Comparison of ENCODE assay signal across 38 cellular contexts in genomic region chr12:80967565-80967964, GRCh38. TPM values are rescaled to one million over a fixed set of nuclear protein-coding genes. Genes with fewer than 3 reads are reported as not detected.
"Had no signal": no experiment of that assay in that cellular context is flagged by ENCODE, and none has a peak within 500 bp of the region (broad histone marks: within the 10 kb centered on the region; RNA-seq: fewer than 3 reads in every experiment).

No MANE protein-coding gene starts in this region.

- H3K27ac ChIP-seq: adrenal gland, cardiac muscle cell, VCaP had no signal

- H3K4me1 ChIP-seq: adrenal gland had no signal

- H3K27me3 ChIP-seq: adrenal gland, cardiac muscle cell had no signal

- DNase-seq: activated B cell treated with CpG ODN at 0.5 μM for 24 hours; activated CD4-positive, alpha-beta memory T cell treated with anti-CD3 and anti-CD28 coated beads for 36 hours; activated CD4-positive, alpha-beta T cell treated with anti-CD3 and anti-CD28 coated beads for 4 hours; activated CD4-positive, alpha-beta T cell treated with anti-CD3 and anti-CD28 coated beads, Interleukin-2, amount 10 ng/mL, durations not matched to agents 24 days and 14 days; activated CD4-positive, alpha-beta T cell treated with anti-CD3 and anti-CD28 coated beads, Interleukin-2, amount 50 U/mL, for 1 hour; activated CD4-positive, alpha-beta T cell treated with anti-CD3 and anti-CD28 coated beads, Interleukin-2, amount 50 U/mL, for 4 hours; activated CD4-positive, CD25-positive, alpha-beta regulatory T cell treated with anti-CD3 and anti-CD28 coated beads, Interleukin-2, amount 50 U/mL, for 72 hours; activated CD8-positive, alpha-beta memory T cell treated with anti-CD3 and anti-CD28 coated beads, Interleukin-2, amount 50 U/mL, for 4 hours; activated CD8-positive, alpha-beta T cell treated with anti-CD3 and anti-CD28 coated beads for 36 hours; activated effector memory CD4-positive, alpha-beta T cell treated with anti-CD3 and anti-CD28 coated beads, Interleukin-2, amount 50 U/mL, for 16 hours; activated gamma-delta T cell treated with Interleukin-2 at 50 U/mL for 16 hours; activated naive CD4-positive, alpha-beta T cell; activated naive CD4-positive, alpha-beta T cell treated with anti-CD3 and anti-CD28 coated beads for 36 hours; activated naive CD4-positive, alpha-beta T cell treated with anti-CD3 and anti-CD28 coated beads, Interleukin-2, amount 50 U/mL, for 16 hours; activated naive CD8-positive, alpha-beta T cell treated with anti-CD3 and anti-CD28 coated beads for 36 hours; activated T-cell treated with anti-CD3 and anti-CD28 coated beads for 4 hours; activated T-cell treated with anti-CD3 and anti-CD28 coated beads, Interleukin-2, amount 50 U/mL, for 1 hour; activated T-cell treated with anti-CD3 and anti-CD28 coated beads, Interleukin-2, amount 50 U/mL, for 4 hours; activated T-cell treated with anti-CD3 and anti-CD28 coated beads, Interleukin-2, amount 50 U/mL, for 72 hours; adrenal gland; amniotic stem cell; aorta; caudate nucleus; cerebellar nuclear complex; T-helper 2 cell; T-helper 9 cell had no signal

- H3K36me3 ChIP-seq: adrenal gland, cardiac muscle cell had no signal

- H3K9me3 Mint-ChIP-seq: activated B cell treated with CpG ODN at 0.5 μM for 24 hours; activated CD4-positive, alpha-beta T cell treated with anti-CD3 and anti-CD28 coated beads, Interleukin-2, amount 10 ng/mL, durations not matched to agents 24 days and 14 days; activated naive CD8-positive, alpha-beta T cell treated with anti-CD3 and anti-CD28 coated beads for 36 hours; activated T-cell treated with anti-CD3 and anti-CD28 coated beads, Interleukin-2, amount 50 U/mL, for 4 hours; activated T-cell treated with anti-CD3 and anti-CD28 coated beads, Interleukin-2, amount 50 U/mL, for 72 hours; activated T-helper 1 cell treated with anti-CD3 and anti-CD28 coated beads, Interleukin-12 subunit alpha, Interleukin-12 subunit beta, Interleukin-2, Interleukin-4 antibody, amounts not matched to agents 30 ng/mL and 10 ng/mL and 1 ng/mL, durations not matched to agents 14 hours and 24 hours and 36 hours; brain; T-helper 1 cell treated with Interleukin-12 subunit alpha and Interleukin-12 subunit beta and Interleukin-4 antibody, amounts not matched to agents 30 μg/mL and 1 μg/mL, for 36 hours; T-helper 2 cell treated with Interferon-gamma antibody and Interleukin-4, amounts not matched to agents 5 μg/mL and 100 μg/mL, for 36 hours had no signal

- H3K4me3 Mint-ChIP-seq: activated B cell treated with CpG ODN at 0.5 μM for 24 hours; activated CD4-positive, alpha-beta memory T cell treated with anti-CD3 and anti-CD28 coated beads for 36 hours; activated CD4-positive, alpha-beta T cell treated with anti-CD3 and anti-CD28 coated beads, Interleukin-2, amount 10 ng/mL, durations not matched to agents 24 days and 14 days; activated CD8-positive, alpha-beta T cell treated with anti-CD3 and anti-CD28 coated beads for 36 hours; activated naive CD4-positive, alpha-beta T cell treated with anti-CD3 and anti-CD28 coated beads for 36 hours; activated naive CD8-positive, alpha-beta T cell treated with anti-CD3 and anti-CD28 coated beads for 36 hours; activated T-cell treated with anti-CD3 and anti-CD28 coated beads, Interleukin-2, amount 50 U/mL, for 4 hours; activated T-cell treated with anti-CD3 and anti-CD28 coated beads, Interleukin-2, amount 50 U/mL, for 72 hours; activated T-helper 1 cell treated with anti-CD3 and anti-CD28 coated beads, Interleukin-12 subunit alpha, Interleukin-12 subunit beta, Interleukin-2, Interleukin-4 antibody, amounts not matched to agents 30 ng/mL and 10 ng/mL and 1 ng/mL, durations not matched to agents 14 hours and 24 hours and 36 hours; activated T-helper 17 cell treated with anti-CD3 and anti-CD28 coated beads, Interleukin-2, amount 50 U/mL, for 72 hours; brain; central memory CD8-positive, alpha-beta T cell; T-helper 1 cell treated with Interleukin-12 subunit alpha and Interleukin-12 subunit beta and Interleukin-4 antibody, amounts not matched to agents 30 μg/mL and 1 μg/mL, for 36 hours; T-helper 2 cell treated with Interferon-gamma antibody and Interleukin-4, amounts not matched to agents 5 μg/mL and 100 μg/mL, for 36 hours had no signal

- H3K4me1 Mint-ChIP-seq: activated B cell treated with CpG ODN at 0.5 μM for 24 hours; activated CD4-positive, alpha-beta T cell treated with anti-CD3 and anti-CD28 coated beads, Interleukin-2, amount 10 ng/mL, durations not matched to agents 24 days and 14 days; activated naive CD8-positive, alpha-beta T cell treated with anti-CD3 and anti-CD28 coated beads for 36 hours; activated T-helper 17 cell treated with anti-CD3 and anti-CD28 coated beads, Interleukin-2, amount 50 U/mL, for 72 hours; brain; central memory CD8-positive, alpha-beta T cell had no signal

- ATAC-seq: activated CD8-positive, alpha-beta T cell treated with anti-CD3 and anti-CD28 coated beads for 36 hours; activated naive CD4-positive, alpha-beta T cell treated with anti-CD3 and anti-CD28 coated beads, Interleukin-2, amount 50 U/mL, for 72 hours; activated T-cell treated with anti-CD3 and anti-CD28 coated beads, Interleukin-2, amount 50 U/mL, for 4 hours; activated T-cell treated with anti-CD3 and anti-CD28 coated beads, Interleukin-2, amount 50 U/mL, for 72 hours; activated T-helper 17 cell treated with anti-CD3 and anti-CD28 coated beads, Interleukin-2, amount 50 U/mL, for 72 hours had no signal

- H3K36me3 Mint-ChIP-seq: activated naive CD8-positive, alpha-beta T cell treated with anti-CD3 and anti-CD28 coated beads for 36 hours; brain had no signal

- FAIRE-seq: bronchial epithelial cell, TTC549 had no signal

- H3K27ac Mint-ChIP-seq: activated B cell treated with CpG ODN at 0.5 μM for 24 hours; activated CD4-positive, alpha-beta memory T cell treated with anti-CD3 and anti-CD28 coated beads for 36 hours; activated CD4-positive, alpha-beta T cell treated with anti-CD3 and anti-CD28 coated beads, Interleukin-2, amount 10 ng/mL, durations not matched to agents 24 days and 14 days; activated CD8-positive, alpha-beta T cell treated with anti-CD3 and anti-CD28 coated beads for 36 hours; activated naive CD4-positive, alpha-beta T cell treated with anti-CD3 and anti-CD28 coated beads for 36 hours; activated naive CD4-positive, alpha-beta T cell treated with anti-CD3 and anti-CD28 coated beads, Interleukin-2, amount 50 U/mL, for 72 hours; activated naive CD8-positive, alpha-beta T cell treated with anti-CD3 and anti-CD28 coated beads for 36 hours; activated T-cell treated with anti-CD3 and anti-CD28 coated beads, Interleukin-2, amount 50 U/mL, for 72 hours; activated T-helper 1 cell treated with anti-CD3 and anti-CD28 coated beads, Interleukin-12 subunit alpha, Interleukin-12 subunit beta, Interleukin-2, Interleukin-4 antibody, amounts not matched to agents 30 ng/mL and 10 ng/mL and 1 ng/mL, durations not matched to agents 14 hours and 24 hours and 36 hours; activated T-helper 17 cell treated with anti-CD3 and anti-CD28 coated beads, Interleukin-2, amount 50 U/mL, for 72 hours; brain; T-helper 1 cell treated with Interleukin-12 subunit alpha and Interleukin-12 subunit beta and Interleukin-4 antibody, amounts not matched to agents 30 μg/mL and 1 μg/mL, for 36 hours; T-helper 2 cell treated with Interferon-gamma antibody and Interleukin-4, amounts not matched to agents 5 μg/mL and 100 μg/mL, for 36 hours had no signal

- H3K27me3 Mint-ChIP-seq: activated B cell treated with CpG ODN at 0.5 μM for 24 hours; activated CD4-positive, alpha-beta memory T cell treated with anti-CD3 and anti-CD28 coated beads for 36 hours; activated CD4-positive, alpha-beta T cell treated with anti-CD3 and anti-CD28 coated beads, Interleukin-2, amount 10 ng/mL, durations not matched to agents 24 days and 14 days; activated CD8-positive, alpha-beta T cell treated with anti-CD3 and anti-CD28 coated beads for 36 hours; activated naive CD8-positive, alpha-beta T cell treated with anti-CD3 and anti-CD28 coated beads for 36 hours; activated T-helper 17 cell treated with anti-CD3 and anti-CD28 coated beads, Interleukin-2, amount 50 U/mL, for 72 hours; central memory CD8-positive, alpha-beta T cell had no signal

- H3K4me3 ChIP-seq: adrenal gland, cardiac muscle cell had no signal

RNA-seq across cellular contexts. Expression of gene LIN7A, which starts 29.8 kb away (rescaled TPM):
- total RNA-seq: activated B cell treated with CpG ODN at 0.5 μM for 24 hours; activated CD4-positive, alpha-beta memory T cell treated with anti-CD3 and anti-CD28 coated beads for 36 hours; activated CD8-positive, alpha-beta memory T cell treated with anti-CD3 and anti-CD28 coated beads for 36 hours; activated CD8-positive, alpha-beta T cell treated with anti-CD3 and anti-CD28 coated beads for 36 hours; activated naive CD4-positive, alpha-beta T cell treated with anti-CD3 and anti-CD28 coated beads for 36 hours; activated naive CD4-positive, alpha-beta T cell treated with anti-CD3 and anti-CD28 coated beads, Interleukin-2, amount 50 U/mL, for 72 hours; activated naive CD8-positive, alpha-beta T cell treated with anti-CD3 and anti-CD28 coated beads for 36 hours; activated T-cell treated with anti-CD3 and anti-CD28 coated beads, Interleukin-2, amount 50 U/mL, for 72 hours; activated T-helper 17 cell treated with anti-CD3 and anti-CD28 coated beads, Interleukin-2, amount 50 U/mL, for 72 hours had no signal
